In the genomic region with DNA sequence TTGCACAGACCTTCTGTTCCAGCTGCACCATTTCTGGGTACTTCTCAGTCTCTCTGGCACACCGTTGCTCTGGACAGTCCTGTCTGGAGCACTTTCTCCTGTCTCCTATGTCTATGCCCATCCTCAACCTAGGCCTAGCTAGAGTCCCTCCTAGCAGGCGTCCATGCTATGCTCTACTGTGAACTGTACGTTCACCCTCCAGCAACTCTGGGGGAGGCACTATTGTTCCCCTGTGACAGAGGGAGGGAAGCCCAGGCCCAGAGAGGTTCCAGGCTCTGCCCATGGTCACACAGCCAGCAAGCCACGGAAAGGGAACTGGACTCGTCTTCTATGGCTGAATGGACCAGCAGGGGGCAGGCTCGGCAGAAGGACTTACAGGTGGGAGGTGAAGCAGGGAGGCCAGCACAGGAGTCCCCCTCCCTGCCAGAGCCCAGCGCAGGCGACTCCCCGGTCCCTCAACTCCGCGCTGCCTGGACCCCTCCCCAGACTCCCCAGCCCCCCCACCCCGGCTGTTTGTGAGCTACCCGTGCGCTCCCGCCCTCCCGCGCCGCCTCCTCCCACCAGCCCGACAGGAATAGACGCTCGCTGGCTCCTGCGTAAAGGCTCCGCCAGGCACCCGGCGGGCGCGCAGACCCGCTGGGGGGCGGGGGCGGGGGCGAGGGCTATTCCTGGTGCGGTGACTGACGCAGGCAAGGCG, we compare ENCODE assay signal across 8 cellular contexts. TPM values are rescaled to one million over a fixed set of nuclear protein-coding genes. Genes with fewer than 3 reads are reported as not detected.
A peak's percentile ranks its signal among the peaks of the same experiment; 100 is the strongest.
DNase-seq lines count a peak whose midpoint lies in the region; ATAC-seq and TF ChIP-seq lines count a peak whose summit lies in the region.

No MANE protein-coding gene starts in this region.

- no peak overlapping the region for H3K27ac ChIP-seq in Peyer's patch
- no peak overlapping the region for H3K27ac ChIP-seq in left ventricle myocardium inferior (replicated peaks)

- peaks cover 12% of the 10 kb centered on the region for H3K4me1 Mint-ChIP-seq in activated naive CD4-positive, alpha-beta T cell treated with anti-CD3 and anti-CD28 coated beads, Interleukin-2, amount 10 ng/mL, durations not matched to agents 7 days and 5 days

- H3K27me3 ChIP-seq in HAP-1 (ENCODE audit: low read depth) = peaks cover 3% of the 10 kb centered on the region; the same call in 1 of the 2 replicates
- peaks cover 0 to 21% of the 10 kb centered on the region in 2 donors for H3K27me3 ChIP-seq in Peyer's patch
- peaks cover 76% of the 10 kb centered on the region for H3K27me3 ChIP-seq in left ventricle myocardium inferior (ENCODE audit: low read depth)

- H3K9me3 ChIP-seq in HAP-1 = no peaks in the 10 kb centered on the region
- no peaks in the 10 kb centered on the region for H3K9me3 ChIP-seq in Peyer's patch
- no peaks in the 10 kb centered on the region for H3K9me3 ChIP-seq in left ventricle myocardium inferior (replicated peaks)

- no peak overlapping the region for H3K27ac Mint-ChIP-seq in activated naive CD4-positive, alpha-beta T cell treated with anti-CD3 and anti-CD28 coated beads, Interleukin-2, amount 10 ng/mL, durations not matched to agents 7 days and 5 days

- H3K9me3 Mint-ChIP-seq in activated naive CD4-positive, alpha-beta T cell treated with anti-CD3 and anti-CD28 coated beads, Interleukin-2, amount 10 ng/mL, durations not matched to agents 7 days and 5 days = no peaks in the 10 kb centered on the region

- H3K36me3 ChIP-seq in HAP-1 (replicated peaks) (no peaks in the 10 kb centered on the region), Peyer's patch (no peaks in the 10 kb centered on the region), left ventricle myocardium inferior (no peaks in the 10 kb centered on the region)

- no peaks in the 10 kb centered on the region for H3K36me3 Mint-ChIP-seq in activated naive CD4-positive, alpha-beta T cell treated with anti-CD3 and anti-CD28 coated beads, Interleukin-2, amount 10 ng/mL, durations not matched to agents 7 days and 5 days

- ATAC-seq in GM19467 (IDR thresholded peaks at IDR 0.05; ENCODE audit: unreplicated experiment) = no peak
- no peak for ATAC-seq in GM21576 (IDR thresholded peaks at IDR 0.05; ENCODE audit: unreplicated experiment)

- DNase-seq in Ammon's horn (ENCODE audit: low spot score) = peak; percentile 69
- peak; percentile 67 to 94 for DNase-seq in HAP-1 (ENCODE audit: low spot score in 2 of 2)
- peak; percentile 59 to 86 (median 85) for DNase-seq in Peyer's patch
- DNase-seq in activated naive CD4-positive, alpha-beta T cell treated with anti-CD3 and anti-CD28 coated beads, Interleukin-2, amount 10 ng/mL, durations not matched to agents 7 days and 5 days = peak; percentile 80
- peak; percentile 45 for DNase-seq in left ventricle myocardium inferior
- peak; percentile 32 for DNase-seq in renal cortical epithelial cell (ENCODE audit: low read depth)

- CTCF ChIA-PET in activated naive CD4-positive, alpha-beta T cell treated with anti-CD3 and anti-CD28 coated beads, Interleukin-2, amount 10 ng/mL, durations not matched to agents 7 days and 5 days (lab: Charles Lee) = interaction anchor here (0.6 to 3.6 kb wide), 16 partner anchors 8 to 527 kb away, joined by 3 to 23 read pairs (median 4); no protein-coding TSS in a partner anchor

- in situ Hi-C loops in HAP-1 (cut with MboI; ENCODE audit: low sequenced_read_pairs) = no loop called here

- TF ChIP-seq CTCF in Peyer's patch (IDR thresholded peaks at IDR 0.05) (peak in 4 of 6 experiments; percentile 26 to 52 (median 44)), left ventricle myocardium inferior (IDR thresholded peaks at IDR 0.05; ENCODE audit: borderline replicate concordance) (peak; percentile 64)

- peaks cover 83% of the 10 kb centered on the region for H3K27me3 Mint-ChIP-seq in activated naive CD4-positive, alpha-beta T cell treated with anti-CD3 and anti-CD28 coated beads, Interleukin-2, amount 10 ng/mL, durations not matched to agents 7 days and 5 days

- intact Hi-C loops in left ventricle myocardium inferior (cut with micrococcal nuclease) = no loop called here

- no peak overlapping the region for H3K4me3 Mint-ChIP-seq in activated naive CD4-positive, alpha-beta T cell treated with anti-CD3 and anti-CD28 coated beads, Interleukin-2, amount 10 ng/mL, durations not matched to agents 7 days and 5 days

- no peak for TF ChIP-seq POLR2A in Peyer's patch (IDR thresholded peaks at IDR 0.05)

- H3K4me3 ChIP-seq in HAP-1 = peak overlapping the region; percentile 36; the same call in 1 of the 2 replicates
- H3K4me3 ChIP-seq in Peyer's patch = peak overlapping the region in 1 of 4 donors; percentile 22
- peak overlapping the region; percentile 15 for H3K4me3 ChIP-seq in left ventricle myocardium inferior

- H3K4me1 ChIP-seq in HAP-1 (peaks cover 31% of the 10 kb centered on the region), Peyer's patch (peaks cover 0 to 21% (median 13%) of the 10 kb centered on the region in 4 donors), left ventricle myocardium inferior (peaks cover 38% of the 10 kb centered on the region)

RNA-seq across cellular contexts. Expression of a gene that starts 1.7 kb away (rescaled TPM):
- total RNA-seq in Peyer's patch (1 to 10 TPM in 1 of 4 donors, not detected in 3; 3.0 TPM), left ventricle myocardium inferior (0.96 TPM), renal cortical epithelial cell (not detected in 2 replicates)

Comparison
In these comparisons a context has a peak if more than half of its experiments do, and no peak if none do; other contexts are left out.
1. DNase-seq: peak in every context shown above with its lines; median percentile 85 in Peyer's patch; 80 in HAP-1; 80 in activated naive CD4-positive, alpha-beta T cell treated with anti-CD3 and anti-CD28 coated beads, Interleukin-2, amount 10 ng/mL, durations not matched to agents 7 days and 5 days; 69 in Ammon's horn; 45 in left ventricle myocardium inferior; 32 in renal cortical epithelial cell.